ENCODE assay signal across 8 cellular contexts in the genomic region with DNA sequence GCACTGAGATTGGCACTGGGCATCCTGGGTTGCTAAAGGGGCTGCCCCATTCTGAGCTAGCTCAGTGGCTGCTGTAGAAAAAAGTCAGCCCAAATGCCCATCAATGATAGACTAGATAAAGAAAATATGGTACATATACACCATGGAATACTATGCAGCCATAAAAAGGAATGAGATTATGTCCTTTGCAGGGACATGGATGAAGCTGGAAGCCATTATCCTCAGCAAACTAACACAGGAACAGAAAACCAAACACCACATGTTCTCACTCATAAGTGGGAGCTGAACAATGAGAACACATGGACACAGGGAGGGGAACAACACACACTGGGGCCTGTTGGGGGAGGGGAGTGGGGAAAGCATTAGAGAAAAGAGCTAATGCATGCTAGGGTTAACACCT.
A peak's percentile ranks its signal among the peaks of the same experiment; 100 is the strongest.
DNase-seq lines count a peak whose midpoint lies in the region; ATAC-seq, FAIRE-seq and TF ChIP-seq lines count a peak whose summit lies in the region.
"Not testable (repeated sequence)": the region's sequence is repeated elsewhere in the genome, so short reads cannot be mapped to it uniquely, and the experiment has no call there.

No MANE protein-coding gene starts in this region.

- H3K27ac Mint-ChIP-seq in CD4-positive, alpha-beta T cell, result peak overlapping the region; percentile 86
- H3K27ac Mint-ChIP-seq in activated CD4-positive, alpha-beta memory T cell treated with anti-CD3 and anti-CD28 coated beads for 36 hours, result peak overlapping the region; percentile 87
- H3K27ac Mint-ChIP-seq in mesothelial cell of epicardium, result peak overlapping the region; percentile 95

- H2AFZ ChIP-seq in OCI-LY3 (ENCODE audit: low read depth, low read length), result not testable (repeated sequence)
- H2AFZ ChIP-seq in K562 (ENCODE audit: low read depth, low read length), result peak overlapping the region; percentile 84; the same call in 1 of the 2 replicates

- TF ChIP-seq RAD21 in K562 (CRISPR knock-in tag; conservative IDR thresholded peaks at IDR 0.05 in 1 of 2, IDR thresholded peaks at IDR 0.05 in 1 of 2), result not testable (repeated sequence)

- not testable (repeated sequence) for TF ChIP-seq EP300 in K562 (IDR thresholded peaks at IDR 0.05; ENCODE audit: low read length)

- H3K4me1 Mint-ChIP-seq in CD4-positive, alpha-beta T cell (ENCODE audit: low read depth), result peaks cover 42% of the 10 kb centered on the region
- H3K4me1 Mint-ChIP-seq in activated CD4-positive, alpha-beta memory T cell treated with anti-CD3 and anti-CD28 coated beads for 36 hours (ENCODE audit: low read depth), result peaks cover 25% of the 10 kb centered on the region
- peaks cover 35% of the 10 kb centered on the region for H3K4me1 Mint-ChIP-seq in mesothelial cell of epicardium

- in situ Hi-C loops in K562 (cut with MboI), result not testable (repeated sequence)

- ATAC-seq in CD4-positive, alpha-beta T cell (ENCODE audit: poor library complexity); K562; upper lobe of right lung: not testable (repeated sequence)

- TF ChIP-seq CTCF in CD4-positive, alpha-beta T cell (IDR thresholded peaks at IDR 0.05); OCI-LY3 (IDR thresholded peaks at IDR 0.05; ENCODE audit: low read depth, low read length); K562 (IDR thresholded peaks at IDR 0.05 in 2 of 3, conservative IDR thresholded peaks at IDR 0.05 in 1 of 3; ENCODE audit: insufficient read depth in 2 of 3, low read depth in 1 of 3, low read length in 3 of 3); right atrium auricular region (IDR thresholded peaks at IDR 0.05); mesothelial cell of epicardium (IDR thresholded peaks at IDR 0.05; ENCODE audit: unreplicated experiment); upper lobe of right lung (IDR thresholded peaks at IDR 0.05): not testable (repeated sequence)

- H3K4me3 ChIP-seq in OCI-LY3 (ENCODE audit: low read length), result peak overlapping the region; percentile 58; the same call in 1 of the 2 replicates
- not testable (repeated sequence) for H3K4me3 ChIP-seq in K562; right atrium auricular region; small intestine (ENCODE audit: low read depth in 1 of 2, low read length in 2 of 2); upper lobe of right lung

- peak overlapping the region; percentile 62; the same call in 1 of the 2 replicates for H3K9ac ChIP-seq in OCI-LY3 (ENCODE audit: low read length)
- H3K9ac ChIP-seq in K562 (ENCODE audit: insufficient read depth in 1 of 2, low read depth in 2 of 2, low read length in 2 of 2), result not testable (repeated sequence)

- not testable (repeated sequence) for H3K27ac ChIP-seq in CD4-positive, alpha-beta T cell (ENCODE audit: low read depth, low read length); K562 (ENCODE audit: extremely low read depth, low read depth, low read length)
- H3K27ac ChIP-seq in OCI-LY3 (ENCODE audit: low read length) (peak overlapping the region; percentile 94), right atrium auricular region (peak overlapping the region; percentile 79 to 82), small intestine (ENCODE audit: low read depth in 1 of 2, low read length in 1 of 2) (peak overlapping the region; percentile 86 to 88), upper lobe of right lung (peak overlapping the region; percentile 81)

- DNase-seq in CD4-positive, alpha-beta T cell; activated CD4-positive, alpha-beta memory T cell treated with anti-CD3 and anti-CD28 coated beads for 36 hours; K562 (ENCODE audit: extremely low read depth in 1 of 4, low spot score in 3 of 4); right atrium auricular region (ENCODE audit: low spot score); mesothelial cell of epicardium (ENCODE audit: low spot score in 2 of 2, unreplicated experiment in 2 of 2); small intestine; upper lobe of right lung: not testable (repeated sequence)

- H3K36me3 ChIP-seq in OCI-LY3 (replicated peaks; ENCODE audit: low read depth, low read length); K562 (ENCODE audit: control insufficient read depth, insufficient read depth, low read length); right atrium auricular region; small intestine (ENCODE audit: control insufficient read depth in 2 of 2, insufficient read depth in 2 of 2, low read length in 2 of 2); upper lobe of right lung: not testable (repeated sequence)

- not testable (repeated sequence) for H3K36me3 Mint-ChIP-seq in CD4-positive, alpha-beta T cell (ENCODE audit: low read depth); activated CD4-positive, alpha-beta memory T cell treated with anti-CD3 and anti-CD28 coated beads for 36 hours; mesothelial cell of epicardium

- H3K4me3 Mint-ChIP-seq in CD4-positive, alpha-beta T cell; activated CD4-positive, alpha-beta memory T cell treated with anti-CD3 and anti-CD28 coated beads for 36 hours; mesothelial cell of epicardium: not testable (repeated sequence)

- not testable (repeated sequence) for FAIRE-seq in K562 (lab: Jason Lieb, UNC); small intestine (lab: Jason Lieb, UNC)

- H3K4me2 ChIP-seq in OCI-LY3 (ENCODE audit: low read length), result peak overlapping the region; percentile 78
- not testable (repeated sequence) for H3K4me2 ChIP-seq in K562 (ENCODE audit: insufficient read depth, low read length)

- H3K27me3 Mint-ChIP-seq in CD4-positive, alpha-beta T cell; activated CD4-positive, alpha-beta memory T cell treated with anti-CD3 and anti-CD28 coated beads for 36 hours; mesothelial cell of epicardium (ENCODE audit: low read depth): not testable (repeated sequence)

- CTCF ChIA-PET in CD4-positive, alpha-beta T cell (lab: Charles Lee), result interaction anchor here (0.6 kb wide), 1 partner anchor 184 kb away, joined by 3 read pairs; no protein-coding TSS in a partner anchor
- CTCF ChIA-PET in activated CD4-positive, alpha-beta memory T cell treated with anti-CD3 and anti-CD28 coated beads for 36 hours (lab: Charles Lee), result interaction anchor here (0.6 to 1.0 kb wide), 3 partner anchors 100 to 730 kb away, joined by 3 read pairs; no protein-coding TSS in a partner anchor
- CTCF ChIA-PET in K562 (lab: Yijun Ruan, JAX; ENCODE audit: low intra/inter-chr PET ratio), result not testable (repeated sequence)

- BruUV-seq in K562 (replicated peaks; lab: Mats Ljungman, UMichigan), result not testable (repeated sequence)

- H3K9me3 Mint-ChIP-seq in CD4-positive, alpha-beta T cell; activated CD4-positive, alpha-beta memory T cell treated with anti-CD3 and anti-CD28 coated beads for 36 hours; mesothelial cell of epicardium: not testable (repeated sequence)

- H3K27me3 ChIP-seq in CD4-positive, alpha-beta T cell (ENCODE audit: control insufficient read depth, insufficient read depth, low read length); OCI-LY3 (ENCODE audit: low read depth, low read length); K562 (ENCODE audit: control insufficient read depth in 2 of 2, insufficient read depth in 2 of 2, low read length in 2 of 2); right atrium auricular region; small intestine (ENCODE audit: control insufficient read depth in 2 of 2, insufficient read depth in 2 of 2, low read length in 2 of 2); upper lobe of right lung: not testable (repeated sequence)

- H3K9me3 ChIP-seq in CD4-positive, alpha-beta T cell (ENCODE audit: control insufficient read depth, low read length); OCI-LY3 (ENCODE audit: insufficient read depth, low read length); K562 (replicated peaks; ENCODE audit: control insufficient read depth, insufficient read depth, low read depth, low read length); right atrium auricular region; small intestine (ENCODE audit: control insufficient read depth, low read depth); upper lobe of right lung: not testable (repeated sequence)

- H3K9me1 ChIP-seq in K562 (ENCODE audit: control insufficient read depth, insufficient read depth, low read length), result not testable (repeated sequence)

- H3K79me2 ChIP-seq in OCI-LY3 (ENCODE audit: low read length); K562 (ENCODE audit: control insufficient read depth, insufficient read depth, low read length): not testable (repeated sequence)

- intact Hi-C loops in CD4-positive, alpha-beta T cell (cut with DNase I, micrococcal nuclease), result loop anchor here in 1 of 2 experiments (5.0 kb wide), 1 partner anchor 37 kb away; no protein-coding TSS in a partner anchor
- intact Hi-C loops in activated CD4-positive, alpha-beta memory T cell treated with anti-CD3 and anti-CD28 coated beads for 36 hours (cut with micrococcal nuclease), result loop anchor here (2.0 kb wide), 1 partner anchor 78 kb away; no protein-coding TSS in a partner anchor
- intact Hi-C loops in K562 (cut with micrococcal nuclease), result loop anchor here (5.0 kb wide), 1 partner anchor 87 kb away; no protein-coding TSS in a partner anchor
- intact Hi-C loops in upper lobe of right lung (cut with DNase I), result not testable (repeated sequence)

- TF ChIP-seq POLR2A in K562 (conservative IDR thresholded peaks at IDR 0.05), result not testable (repeated sequence)

- H3K4me1 ChIP-seq in OCI-LY3 (ENCODE audit: low read length), result peaks cover 30% of the 10 kb centered on the region
- H3K4me1 ChIP-seq in K562 (replicated peaks in 1 of 2; ENCODE audit: control insufficient read depth in 2 of 2, insufficient read depth in 2 of 2, low read length in 2 of 2), result peaks cover 3 to 27% of the 10 kb centered on the region in 2 experiments; a peak in 4 of 5 replicates
- peaks cover 0 to 21% of the 10 kb centered on the region in 2 donors for H3K4me1 ChIP-seq in right atrium auricular region
- H3K4me1 ChIP-seq in small intestine (ENCODE audit: control insufficient read depth in 2 of 2, insufficient read depth in 1 of 2, low read depth in 1 of 2, low read length in 1 of 2), result peaks cover 10 to 24% of the 10 kb centered on the region in 2 donors
- peaks cover 23% of the 10 kb centered on the region for H3K4me1 ChIP-seq in upper lobe of right lung

- not testable (repeated sequence) for H4K20me1 ChIP-seq in OCI-LY3 (ENCODE audit: insufficient read depth, low read length); K562 (replicated peaks; ENCODE audit: control insufficient read depth, insufficient read depth, low read length)

- POLR2A ChIA-PET in CD4-positive, alpha-beta T cell (lab: Charles Lee), result interaction anchor here (0.6 to 2.6 kb wide), 6 partner anchors 26 to 924 kb away, joined by 3 to 13 read pairs (median 3); partner anchors contain the start of gene JUN
- POLR2A ChIA-PET in activated CD4-positive, alpha-beta memory T cell treated with anti-CD3 and anti-CD28 coated beads for 36 hours (lab: Charles Lee), result interaction anchor here (0.6 kb wide), 1 partner anchor 191 kb away, joined by 4 read pairs; no protein-coding TSS in a partner anchor
- POLR2A ChIA-PET in K562 (lab: Yijun Ruan, JAX), result interaction anchor here (1.0 to 1.3 kb wide), 2 partner anchors 32 to 88 kb away, joined by 3 to 4 read pairs; no protein-coding TSS in a partner anchor
